ENCODE assay signal across 19 cellular contexts in genomic region chr17:49635121-49635520, GRCh38. TPM values are rescaled to one million over a fixed set of nuclear protein-coding genes. Genes with fewer than 3 reads are reported as not detected.
DNase-seq lines count a peak whose midpoint lies in the region; ATAC-seq, FAIRE-seq and TF ChIP-seq lines count a peak whose summit lies in the region.
"Had no signal": no experiment of that assay in that cellular context is flagged by ENCODE, and none has a peak within 500 bp of the region (broad histone marks: within the 10 kb centered on the region; RNA-seq: fewer than 3 reads in every experiment).

No MANE protein-coding gene starts in this region.

- no peaks in the 10 kb centered on the region for H3K27me3 ChIP-seq in GM23248 (replicated peaks; ENCODE audit: insufficient read depth)
- H3K27me3 ChIP-seq in gastrocnemius medialis = no peaks in the 10 kb centered on the region
- H3K27me3 ChIP-seq: thyroid gland had no signal

- 4 to 12% methylated on average over 1 of the region's 1 CpG for WGBS in GM23248 (ENCODE audit: low coverage in 1 of 2, low lambda C conversion rate in 2 of 2, missing lambda C conversion rate in 2 of 2), 2 experiments

- peak; percentile 64 for FAIRE-seq in endometrium (lab: Jason Lieb, UNC)

- no peaks in the 10 kb centered on the region for H3K9me3 ChIP-seq in GM23248 (ENCODE audit: low read depth)
- H3K9me3 ChIP-seq in gastrocnemius medialis = no peaks in the 10 kb centered on the region
- H3K9me3 ChIP-seq: thyroid gland had no signal

- DNase-seq in GM23248 = peak; percentile 53
- DNase-seq in M059J (ENCODE audit: low read depth) = peak; percentile 37
- no peak for DNase-seq in gastrocnemius medialis
- no peak for DNase-seq in stimulated activated CD4-positive, alpha-beta T cell treated with anti-CD3 and anti-CD28 coated beads, Interleukin-15, amount 100 ng/mL, for 24 hours
- DNase-seq in C1 segment of cervical spinal cord (lab: John Stamatoyannopoulos, UW) = no peak
- DNase-seq: activated CD4-positive, alpha-beta T cell treated with anti-CD3 and anti-CD28 coated beads, Interleukin-2, amount 10 ng/mL, durations not matched to agents 7 days and 5 days; activated CD8-positive, alpha-beta memory T cell treated with anti-CD3 and anti-CD28 coated beads, Interleukin-2, amount 50 U/mL, for 4 hours; activated effector memory CD4-positive, alpha-beta T cell treated with anti-CD3 and anti-CD28 coated beads, Interleukin-2, amount 50 U/mL, for 16 hours; amygdala; CD8-positive, alpha-beta memory T cell; effector memory CD4-positive, alpha-beta T cell; GF-D8; NCI-H146; NCI-H2171; SHP77; thyroid gland had no signal

- no peak for TF ChIP-seq CTCF in gastrocnemius medialis (IDR thresholded peaks at IDR 0.05 in 4 of 5, conservative IDR thresholded peaks at IDR 0.05 in 1 of 5)

- H3K4me1 ChIP-seq in GM23248 (ENCODE audit: insufficient read depth) (peaks cover 85% of the 10 kb centered on the region), gastrocnemius medialis (peaks cover 62 to 82% of the 10 kb centered on the region in 2 donors)

- no peaks in the 10 kb centered on the region for H3K9me2 ChIP-seq in GM23248 (ENCODE audit: insufficient read depth)

- no peak overlapping the region for H2AFZ ChIP-seq in GM23248

- peak overlapping the region; percentile 46 for H3K27ac ChIP-seq in GM23248
- H3K27ac ChIP-seq in gastrocnemius medialis = peak overlapping the region; percentile 84 to 85 (median 84)

- H3K4me3 ChIP-seq in GM23248 = peak overlapping the region; percentile 16
- no peak overlapping the region for H3K4me3 ChIP-seq in gastrocnemius medialis
- H3K4me3 ChIP-seq: thyroid gland had no signal

- in situ Hi-C loops in GM23248 (cut with MboI) (no loop called here), gastrocnemius medialis (cut with MboI; ENCODE audit: low sequenced_read_pairs in 4 of 4) (no loop called here)

- H3K9ac ChIP-seq in GM23248 = peak overlapping the region; percentile 9; the same call in 1 of the 2 replicates

- H3K36me3 ChIP-seq in GM23248 (ENCODE audit: low read depth) (no peaks in the 10 kb centered on the region), gastrocnemius medialis (no peaks in the 10 kb centered on the region)
- H3K36me3 ChIP-seq: thyroid gland had no signal

- no peak for ATAC-seq in gastrocnemius medialis
- ATAC-seq in HG02623 (IDR thresholded peaks at IDR 0.05; ENCODE audit: unreplicated experiment) = no peak

- no peak for TF ChIP-seq POLR2A in gastrocnemius medialis (IDR thresholded peaks at IDR 0.05)

- H3K79me2 ChIP-seq in GM23248 (ENCODE audit: insufficient read depth) = peaks cover 87% of the 10 kb centered on the region

- no peaks in the 10 kb centered on the region for H4K20me1 ChIP-seq in GM23248 (ENCODE audit: insufficient read depth)

- intact Hi-C loops in gastrocnemius medialis (cut with DNase I; ENCODE audit: low total_unique reads) = no loop called here

- peaks cover 28% of the 10 kb centered on the region; the same call in 1 of the 2 replicates for H3F3A ChIP-seq in GM23248 (ENCODE audit: insufficient read depth)

- peak overlapping the region; percentile 43 for H3K4me2 ChIP-seq in GM23248 (ENCODE audit: unreplicated experiment)

RNA-seq across cellular contexts. Expression of gene SPOP, which starts 42.8 kb away (rescaled TPM):
- total RNA-seq in GM23248 (2014; rRNA removed; shearing (Covaris generic)) = 40.5 and 69.8 TPM in 2 replicates
- polyA plus RNA-seq in GM23248 (2016; fragmentation: Nextera tagmentation; extraction: Ambion mirVana) = 64.1 and 66.0 TPM in 2 replicates
- total RNA-seq in M059J (2014; rRNA removed; shearing (Covaris generic)) = 28.2 and 47.5 TPM in 2 replicates
- total RNA-seq in gastrocnemius medialis = 10 to 100 TPM; 27.5 to 57.5 (median 53.5) TPM

RNA-seq across cellular contexts. Expression of gene NXPH3, which starts 59.5 kb away (rescaled TPM):
- total RNA-seq in GM23248 (2014; rRNA removed; shearing (Covaris generic)) = 0.76 and 1.4 TPM in 2 replicates
- polyA plus RNA-seq in GM23248 (2016; fragmentation: Nextera tagmentation; extraction: Ambion mirVana) = 0.30 TPM in 2 replicates
- total RNA-seq in M059J (2014; rRNA removed; shearing (Covaris generic)) = 3.5 and 5.2 TPM in 2 replicates
- 1 to 10 TPM; 1.3 to 3.0 (median 1.7) TPM for total RNA-seq in gastrocnemius medialis
- total RNA-seq: activated CD4-positive, alpha-beta T cell treated with anti-CD3 and anti-CD28 coated beads, Interleukin-2, amount 10 ng/mL, durations not matched to agents 7 days and 5 days; OCI-LY7 had no signal
- polyA plus RNA-seq: CD8-positive, alpha-beta memory T cell had no signal

Comparison
In these comparisons a context has a peak if more than half of its experiments do, and no peak if none do; other contexts are left out.
1. DNase-seq: peak in GM23248 (single experiment) and M059J (single experiment); none in gastrocnemius medialis (0 of 2), stimulated activated CD4-positive, alpha-beta T cell treated with anti-CD3 and anti-CD28 coated beads, Interleukin-15, amount 100 ng/mL, for 24 hours (single experiment) and C1 segment of cervical spinal cord (0 of 14).